20 cellular contexts compared by ENCODE assay signal in genomic region chr9:10701906-10702305, GRCh38.
DNase-seq lines count a peak whose midpoint lies in the region; ATAC-seq, FAIRE-seq and TF ChIP-seq lines count a peak whose summit lies in the region.
"Had no signal": no experiment of that assay in that cellular context is flagged by ENCODE, and none has a peak within 500 bp of the region (broad histone marks: within the 10 kb centered on the region; RNA-seq: fewer than 3 reads in every experiment).

No MANE protein-coding gene starts in this region.

- peak; percentile 91 for FAIRE-seq in D721Med (lab: Jason Lieb, UNC)
- FAIRE-seq: A204.1, GM12891 had no signal

- no peak overlapping the region for H3K4ac ChIP-seq in mesenchymal stem cell (ENCODE audit: low read depth in 1 of 2, low read length in 2 of 2)

- no peak overlapping the region for H3K23ac ChIP-seq in mesenchymal stem cell (ENCODE audit: low read length in 2 of 2)

- H3K36me3 ChIP-seq in mesenchymal stem cell (ENCODE audit: control insufficient read depth in 1 of 2, insufficient read depth in 2 of 2, low read depth in 1 of 2, low read length in 2 of 2), result no peaks in the 10 kb centered on the region
- H3K36me3 ChIP-seq: BLaER1 had no signal

- H3K14ac ChIP-seq in mesenchymal stem cell (ENCODE audit: low read length in 2 of 2), result no peak overlapping the region

- no peak for ATAC-seq in GM18505 (IDR thresholded peaks at IDR 0.05; ENCODE audit: unreplicated experiment)
- no peak for ATAC-seq in HG03135 (IDR thresholded peaks at IDR 0.05; ENCODE audit: unreplicated experiment)
- ATAC-seq in stimulated activated naive CD8-positive, alpha-beta T cell treated with anti-CD3 and anti-CD28 coated beads, Interleukin-15, amount 100 ng/mL, for 72 hours, result no peak
- ATAC-seq: CD8-positive, alpha-beta T cell had no signal

- H3K27ac ChIP-seq in mesenchymal stem cell (ENCODE audit: low read length, poor library complexity, severe bottlenecking), result no peak overlapping the region
- H3K27ac ChIP-seq: BLaER1, C4-2B had no signal

- TF ChIP-seq POLR2A in GM18505 (IDR thresholded peaks at IDR 0.05; ENCODE audit: borderline replicate concordance, extremely low read depth, insufficient read depth, insufficient read length), result no peak

- no peak overlapping the region for H2AK5ac ChIP-seq in mesenchymal stem cell (ENCODE audit: low read length, severe bottlenecking)

- no peak overlapping the region for H3K4me3 ChIP-seq in mesenchymal stem cell (ENCODE audit: insufficient read depth in 1 of 2, low read depth in 1 of 2, low read length in 2 of 2)
- H3K4me3 ChIP-seq: BLaER1 had no signal

- peak overlapping the region; percentile 11 to 21 for H3K18ac ChIP-seq in mesenchymal stem cell (ENCODE audit: low read depth in 1 of 2, low read length in 2 of 2)

- no peak overlapping the region for H2BK15ac ChIP-seq in mesenchymal stem cell (ENCODE audit: low read depth, poor library complexity, severe bottlenecking)

- H2BK5ac ChIP-seq in mesenchymal stem cell (ENCODE audit: low read depth, low read length, poor library complexity, severe bottlenecking), result no peak overlapping the region

- no peaks in the 10 kb centered on the region for H3K4me1 Mint-ChIP-seq in stimulated activated naive CD8-positive, alpha-beta T cell treated with anti-CD3 and anti-CD28 coated beads, Interleukin-15, amount 100 ng/mL, for 72 hours
- H3K4me1 Mint-ChIP-seq: B cell; CD4-positive, CD25-positive, alpha-beta regulatory T cell had no signal

- H3K79me1 ChIP-seq in mesenchymal stem cell (replicated peaks; ENCODE audit: low read length, poor library complexity, severe bottlenecking), result no peaks in the 10 kb centered on the region

- peaks cover 5% of the 10 kb centered on the region for H3K9me3 ChIP-seq in mesenchymal stem cell (ENCODE audit: control insufficient read depth, low read length)
- H3K9me3 ChIP-seq: BLaER1, Caco-2 had no signal

- H3K9ac ChIP-seq in mesenchymal stem cell (ENCODE audit: low read length), result no peak overlapping the region
- H3K9ac ChIP-seq: BLaER1 had no signal

- no peak overlapping the region for H3K4me2 ChIP-seq in mesenchymal stem cell (ENCODE audit: low read length, poor library complexity, severe bottlenecking)
- H3K4me2 ChIP-seq: BLaER1 had no signal

- H3K4me1 ChIP-seq in mesenchymal stem cell (ENCODE audit: control insufficient read depth, insufficient read depth, low read depth, low read length), result no peaks in the 10 kb centered on the region
- H3K4me1 ChIP-seq: BLaER1, Caco-2 had no signal

- DNase-seq in D721Med (ENCODE audit: insufficient read length, low spot score), result no peak
- DNase-seq in NCI-H82 (lab: John Stamatoyannopoulos, UW), result peak; percentile 93
- DNase-seq in mesenchymal stem cell, result no peak
- DNase-seq in stimulated activated naive CD8-positive, alpha-beta T cell treated with anti-CD3 and anti-CD28 coated beads, Interleukin-15, amount 100 ng/mL, for 72 hours, result no peak
- DNase-seq: Caco-2; CD4-positive, CD25-positive, alpha-beta regulatory T cell; CD8-positive, alpha-beta T cell; DMS53; DMS79 treated with DMSO at 0.1 percent for 48 hours; GF-D8; GOT3; H7; HCEC 1CT had no signal

- no peaks in the 10 kb centered on the region for H3K27me3 Mint-ChIP-seq in stimulated activated naive CD8-positive, alpha-beta T cell treated with anti-CD3 and anti-CD28 coated beads, Interleukin-15, amount 100 ng/mL, for 72 hours
- H3K27me3 Mint-ChIP-seq: B cell; CD4-positive, CD25-positive, alpha-beta regulatory T cell had no signal

- H3K27me3 ChIP-seq in mesenchymal stem cell (ENCODE audit: control insufficient read depth in 1 of 2, insufficient read depth in 1 of 2, low read length in 2 of 2), result no peaks in the 10 kb centered on the region
- H3K27me3 ChIP-seq: BLaER1 had no signal

- no peak overlapping the region for H2BK120ac ChIP-seq in mesenchymal stem cell (ENCODE audit: low read depth, low read length)

- 100% methylated on average over 1 of the region's 4 CpGs for WGBS in mesenchymal stem cell

- H4K8ac ChIP-seq in mesenchymal stem cell (ENCODE audit: low read length), result no peak overlapping the region

- H2AFZ ChIP-seq in mesenchymal stem cell (ENCODE audit: low read depth, low read length), result no peak overlapping the region

- H2BK12ac ChIP-seq in mesenchymal stem cell (ENCODE audit: low read length in 2 of 2), result peak overlapping the region in 1 of 2 experiments; percentile 77

- H3K4me3 Mint-ChIP-seq in stimulated activated naive CD8-positive, alpha-beta T cell treated with anti-CD3 and anti-CD28 coated beads, Interleukin-15, amount 100 ng/mL, for 72 hours, result no peak overlapping the region
- H3K4me3 Mint-ChIP-seq: B cell; CD4-positive, CD25-positive, alpha-beta regulatory T cell; CD8-positive, alpha-beta T cell had no signal

- H4K91ac ChIP-seq in mesenchymal stem cell (ENCODE audit: low read length), result no peak overlapping the region

- TF ChIP-seq CTCF in D721Med (IDR thresholded peaks at IDR 0.05; ENCODE audit: insufficient read depth, missing control alignments), result no peak

- H3K9me3 Mint-ChIP-seq in stimulated activated naive CD8-positive, alpha-beta T cell treated with anti-CD3 and anti-CD28 coated beads, Interleukin-15, amount 100 ng/mL, for 72 hours, result peaks cover 16 to 17% of the 10 kb centered on the region in 2 donors

- no peak overlapping the region for H3K27ac Mint-ChIP-seq in stimulated activated naive CD8-positive, alpha-beta T cell treated with anti-CD3 and anti-CD28 coated beads, Interleukin-15, amount 100 ng/mL, for 72 hours
- H3K27ac Mint-ChIP-seq: B cell; CD4-positive, CD25-positive, alpha-beta regulatory T cell; CD8-positive, alpha-beta T cell had no signal
